27 cellular contexts compared by ENCODE assay signal in the genomic region with DNA sequence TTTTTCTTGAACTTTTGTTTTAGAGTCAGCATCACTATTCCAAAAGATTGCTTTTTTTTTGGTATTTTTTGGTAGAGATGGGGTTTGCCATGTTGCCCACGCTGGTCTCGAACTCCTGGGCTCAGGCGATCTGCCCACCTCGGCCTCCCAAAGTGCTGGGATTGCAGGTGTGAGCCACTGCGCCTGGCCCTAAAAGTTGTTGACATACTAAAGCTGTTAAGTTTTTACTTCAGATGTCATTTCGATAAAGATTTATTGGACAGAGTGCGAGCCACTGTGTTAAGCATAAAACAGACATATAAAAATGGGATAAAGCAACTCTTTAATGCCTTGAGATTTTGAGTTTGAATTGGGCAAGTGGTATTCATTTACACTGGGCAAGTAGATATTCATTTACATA.
"Had no signal": no experiment of that assay in that cellular context is flagged by ENCODE, and none has a peak within 500 bp of the region (broad histone marks: within the 10 kb centered on the region; RNA-seq: fewer than 3 reads in every experiment).

No MANE protein-coding gene starts in this region.

- H3K9me3 ChIP-seq: left lung, mucosa of descending colon, ovary, prostate gland, suprapubic skin, thoracic aorta, tibial artery, upper lobe of right lung had no signal

- H3K4me3 Mint-ChIP-seq: mesothelial cell of epicardium; naive thymus-derived CD4-positive, alpha-beta T cell; natural killer cell treated with Interleukin-12 subunit alpha and Interleukin-12 subunit beta and Interleukin-15 and Interleukin-18, amount 100 ng/mL, for 72 hours; stimulated activated naive CD8-positive, alpha-beta T cell treated with anti-CD3 and anti-CD28 coated beads, Interleukin-15, Interleukin-2, amounts not matched to agents 100 ng/mL and 50 ng/mL, for 24 hours had no signal

- H3K4me1 ChIP-seq: left lung, prostate gland, suprapubic skin, tibial artery, upper lobe of right lung had no signal

- H3K4me3 ChIP-seq: left lung, lung, mucosa of descending colon, ovary, prostate gland, skin epidermis, suprapubic skin, thoracic aorta, tibial artery, upper lobe of right lung had no signal

- H3K9me3 Mint-ChIP-seq: natural killer cell treated with Interleukin-12 subunit alpha and Interleukin-12 subunit beta and Interleukin-15 and Interleukin-18, amount 100 ng/mL, for 72 hours; stimulated activated naive CD8-positive, alpha-beta T cell treated with anti-CD3 and anti-CD28 coated beads, Interleukin-15, Interleukin-2, amounts not matched to agents 100 ng/mL and 50 ng/mL, for 24 hours had no signal

- H3K27me3 Mint-ChIP-seq: naive thymus-derived CD4-positive, alpha-beta T cell; natural killer cell treated with Interleukin-12 subunit alpha and Interleukin-12 subunit beta and Interleukin-15 and Interleukin-18, amount 100 ng/mL, for 72 hours; stimulated activated naive CD8-positive, alpha-beta T cell treated with anti-CD3 and anti-CD28 coated beads, Interleukin-15, Interleukin-2, amounts not matched to agents 100 ng/mL and 50 ng/mL, for 24 hours had no signal

- H3K27ac ChIP-seq: left lung, ovary, prostate gland, skin epidermis, suprapubic skin, thoracic aorta, tibial artery, upper lobe of right lung had no signal

- ATAC-seq: left cardiac atrium; left lung; mucosa of descending colon; naive thymus-derived CD4-positive, alpha-beta T cell; natural killer cell treated with Interleukin-12 subunit alpha and Interleukin-12 subunit beta and Interleukin-15 and Interleukin-18, amount 100 ng/mL, for 72 hours; right cardiac atrium; sciatic nerve; upper lobe of right lung had no signal

- DNase-seq: hippocampal formation; kidney glomerular epithelial cell; left cardiac atrium; left lung; mesendoderm; mucosa of descending colon; naive thymus-derived CD4-positive, alpha-beta T cell; ovary; retina; right cardiac atrium; stimulated activated CD4-positive, alpha-beta T cell treated with anti-CD3 and anti-CD28 coated beads, Interleukin-12 subunit alpha, Interleukin-12 subunit beta, amount 100 ng/mL, for 4 hours; stimulated activated CD4-positive, alpha-beta T cell treated with anti-CD3 and anti-CD28 coated beads, Interleukin-15, amount 100 ng/mL, for 24 hours; stimulated activated CD4-positive, alpha-beta T cell treated with anti-CD3 and anti-CD28 coated beads, Interleukin-2, amount 100 ng/mL, for 24 hours; stimulated activated CD4-positive, alpha-beta T cell treated with anti-CD3 and anti-CD28 coated beads, Interleukin-4, amount 100 ng/mL, for 1 hour; stimulated activated naive CD4-positive, alpha-beta T cell; tibial artery; trophoblast cell; upper lobe of right lung had no signal

- H3K27ac Mint-ChIP-seq: mesothelial cell of epicardium; natural killer cell treated with Interleukin-12 subunit alpha and Interleukin-12 subunit beta and Interleukin-15 and Interleukin-18, amount 100 ng/mL, for 72 hours; stimulated activated naive CD8-positive, alpha-beta T cell treated with anti-CD3 and anti-CD28 coated beads, Interleukin-15, Interleukin-2, amounts not matched to agents 100 ng/mL and 50 ng/mL, for 24 hours had no signal

- H3K4me1 Mint-ChIP-seq: mesothelial cell of epicardium had no signal

- H3K27me3 ChIP-seq: left lung, ovary, suprapubic skin, tibial artery, upper lobe of right lung had no signal

- H3K36me3 ChIP-seq: ovary, prostate gland had no signal
